9 cellular contexts compared by ENCODE assay signal in genomic region chr2:36376319-36376765, GRCh38. TPM values are rescaled to one million over a fixed set of nuclear protein-coding genes. Genes with fewer than 3 reads are reported as not detected.
DNase-seq lines count a peak whose midpoint lies in the region; ATAC-seq and TF ChIP-seq lines count a peak whose summit lies in the region.
"Had no signal": no experiment of that assay in that cellular context is flagged by ENCODE, and none has a peak within 500 bp of the region (broad histone marks: within the 10 kb centered on the region; RNA-seq: fewer than 3 reads in every experiment).

No MANE protein-coding gene starts in this region.

- ATAC-seq in HCT116: no peak
- ATAC-seq in heart right ventricle: peak; percentile 62 to 82 (median 75)
- ATAC-seq in CD4-positive, alpha-beta T cell (ENCODE audit: poor library complexity): no peak

- peak overlapping the region; percentile 1 for H3K9ac ChIP-seq in HCT116 (ENCODE audit: low read length)
- H3K9ac ChIP-seq in rectal smooth muscle tissue (ENCODE audit: low read length): no peak overlapping the region

- peak overlapping the region; percentile 59 for H3K4me2 ChIP-seq in HCT116 (ENCODE audit: low read length)

- no peak overlapping the region for H2AFZ ChIP-seq in HCT116 (ENCODE audit: low read depth, low read length, poor library complexity, severe bottlenecking)

- H3K4me1 Mint-ChIP-seq in CD4-positive, alpha-beta T cell (ENCODE audit: low read depth): no peaks in the 10 kb centered on the region
- H3K4me1 Mint-ChIP-seq in glutamatergic neuron (ENCODE audit: low read depth, unreplicated experiment): peaks cover 7% of the 10 kb centered on the region
- H3K4me1 Mint-ChIP-seq in activated T-helper 1 cell treated with anti-CD3 and anti-CD28 coated beads, Interleukin-12 subunit alpha, Interleukin-12 subunit beta, Interleukin-2, Interleukin-4 antibody, amounts not matched to agents 30 ng/mL and 10 ng/mL and 1 ng/mL, durations not matched to agents 14 hours and 24 hours and 36 hours (ENCODE audit: low read depth): peaks cover 49% of the 10 kb centered on the region

- H3K4me3 Mint-ChIP-seq in CD4-positive, alpha-beta T cell: no peak overlapping the region
- H3K4me3 Mint-ChIP-seq in glutamatergic neuron (ENCODE audit: unreplicated experiment): no peak overlapping the region
- H3K4me3 Mint-ChIP-seq in activated T-helper 1 cell treated with anti-CD3 and anti-CD28 coated beads, Interleukin-12 subunit alpha, Interleukin-12 subunit beta, Interleukin-2, Interleukin-4 antibody, amounts not matched to agents 30 ng/mL and 10 ng/mL and 1 ng/mL, durations not matched to agents 14 hours and 24 hours and 36 hours: no peak overlapping the region

- H3K9me3 ChIP-seq in HCT116 (ENCODE audit: control insufficient read depth in 1 of 2, insufficient read depth in 1 of 2, low read depth in 1 of 2, low read length in 2 of 2) (no peaks in the 10 kb centered on the region), heart right ventricle (no peaks in the 10 kb centered on the region)
- no peaks in the 10 kb centered on the region for H3K9me3 ChIP-seq in CD4-positive, alpha-beta T cell (ENCODE audit: control insufficient read depth, low read length)

- H3K4me1 ChIP-seq in HCT116 (ENCODE audit: control insufficient read depth in 1 of 2, insufficient read depth in 2 of 2, low read length in 2 of 2): peaks cover 58 to 84% of the 10 kb centered on the region in 2 experiments
- peaks cover 33 to 93% (median 66%) of the 10 kb centered on the region in 9 donors for H3K4me1 ChIP-seq in heart right ventricle
- H3K4me1 ChIP-seq in rectal smooth muscle tissue (ENCODE audit: control insufficient read depth, insufficient read depth, low read length): peaks cover 26% of the 10 kb centered on the region

- intact Hi-C loops in HCT116 (cut with micrococcal nuclease) (no loop called here), heart right ventricle (cut with DNase I) (no loop called here)
- intact Hi-C loops in CD4-positive, alpha-beta T cell (cut with DNase I, micrococcal nuclease): no loop called here
- intact Hi-C loops in activated T-helper 1 cell treated with anti-CD3 and anti-CD28 coated beads, Interleukin-12 subunit alpha, Interleukin-12 subunit beta, Interleukin-2, Interleukin-4 antibody, amounts not matched to agents 30 ng/mL and 10 ng/mL and 1 ng/mL, durations not matched to agents 14 hours and 24 hours and 36 hours (cut with micrococcal nuclease): no loop called here

- no peaks in the 10 kb centered on the region for H3K27me3 Mint-ChIP-seq in CD4-positive, alpha-beta T cell
- H3K27me3 Mint-ChIP-seq in glutamatergic neuron (ENCODE audit: unreplicated experiment): peaks cover 2% of the 10 kb centered on the region
- H3K27me3 Mint-ChIP-seq in activated T-helper 1 cell treated with anti-CD3 and anti-CD28 coated beads, Interleukin-12 subunit alpha, Interleukin-12 subunit beta, Interleukin-2, Interleukin-4 antibody, amounts not matched to agents 30 ng/mL and 10 ng/mL and 1 ng/mL, durations not matched to agents 14 hours and 24 hours and 36 hours (ENCODE audit: insufficient read depth): peaks cover 2% of the 10 kb centered on the region

- no peak for DNase-seq in HCT116 (ENCODE audit: low read depth, low spot score)
- DNase-seq in SHP77 treated with DMSO at 0.1 percent for 48 hours (lab: John Stamatoyannopoulos, UW): peak; percentile 72
- peak; percentile 77 to 81 for DNase-seq in heart right ventricle
- no peak for DNase-seq in CD4-positive, alpha-beta T cell
- no peak for DNase-seq in glutamatergic neuron
- no peak for DNase-seq in activated T-helper 1 cell treated with anti-CD3 and anti-CD28 coated beads, Interleukin-12 subunit alpha, Interleukin-12 subunit beta, Interleukin-2, Interleukin-4 antibody, amounts not matched to agents 30 ng/mL and 10 ng/mL and 1 ng/mL, durations not matched to agents 14 hours and 24 hours and 36 hours (ENCODE audit: low spot score)
- DNase-seq in activated CD8-positive, alpha-beta memory T cell treated with anti-CD3 and anti-CD28 coated beads, Interleukin-2, amount 50 U/mL, for 4 hours: no peak
- DNase-seq: activated CD4-positive, CD25-positive, alpha-beta regulatory T cell treated with anti-CD3 and anti-CD28 coated beads, Interleukin-2, amount 50 U/mL, for 72 hours had no signal

- 14% methylated on average over 8 of the region's 8 CpGs for WGBS in heart right ventricle, 2 donors

- H3K27ac ChIP-seq in HCT116 (ENCODE audit: low read depth, low read length) (no peak overlapping the region), heart right ventricle (peak overlapping the region in 3 of 10 donors; percentile 1 to 38 (median 4)), rectal smooth muscle tissue (ENCODE audit: low read depth, low read length) (peak overlapping the region; percentile 7)
- H3K27ac ChIP-seq in CD4-positive, alpha-beta T cell (ENCODE audit: low read depth, low read length): no peak overlapping the region

- H3K27me3 ChIP-seq in HCT116 (ENCODE audit: insufficient read depth, low read length): no peaks in the 10 kb centered on the region
- H3K27me3 ChIP-seq in heart right ventricle: no peaks in the 10 kb centered on the region
- no peaks in the 10 kb centered on the region for H3K27me3 ChIP-seq in rectal smooth muscle tissue (ENCODE audit: control insufficient read depth, insufficient read depth, low read length)
- no peaks in the 10 kb centered on the region for H3K27me3 ChIP-seq in CD4-positive, alpha-beta T cell (ENCODE audit: control insufficient read depth, insufficient read depth, low read length)

- no peak overlapping the region for H3K27ac Mint-ChIP-seq in CD4-positive, alpha-beta T cell
- H3K27ac Mint-ChIP-seq in glutamatergic neuron (ENCODE audit: unreplicated experiment): no peak overlapping the region
- H3K27ac Mint-ChIP-seq in activated T-helper 1 cell treated with anti-CD3 and anti-CD28 coated beads, Interleukin-12 subunit alpha, Interleukin-12 subunit beta, Interleukin-2, Interleukin-4 antibody, amounts not matched to agents 30 ng/mL and 10 ng/mL and 1 ng/mL, durations not matched to agents 14 hours and 24 hours and 36 hours: no peak overlapping the region

- TF ChIP-seq POLR2A in HCT116 (IDR thresholded peaks at IDR 0.05; ENCODE audit: borderline replicate concordance, extremely low read depth, insufficient read depth, insufficient read length): no peak

- H3K4me3 ChIP-seq in HCT116 (replicated peaks in 1 of 2; ENCODE audit: low read depth in 1 of 2, low read length in 2 of 2) (no peak overlapping the region), heart right ventricle (peak overlapping the region in 1 of 10 donors; percentile 0), rectal smooth muscle tissue (ENCODE audit: low read length) (no peak overlapping the region)

- H3K36me3 ChIP-seq in HCT116 (ENCODE audit: control insufficient read depth in 1 of 2, insufficient read depth in 2 of 2, low read length in 2 of 2) (no peaks in the 10 kb centered on the region), heart right ventricle (peaks cover 0 to 21% (median 0%) of the 10 kb centered on the region in 9 donors), rectal smooth muscle tissue (ENCODE audit: control insufficient read depth, insufficient read depth, low read length) (no peaks in the 10 kb centered on the region)

- TF ChIP-seq CTCF in HCT116 (IDR thresholded peaks at IDR 0.05 in 2 of 3, conservative IDR thresholded peaks at IDR 0.05 in 1 of 3; ENCODE audit: borderline replicate concordance in 1 of 3, insufficient read depth in 1 of 3, low read depth in 2 of 3, low read length in 2 of 3) (no peak), heart right ventricle (IDR thresholded peaks at IDR 0.05) (no peak), glutamatergic neuron (IDR thresholded peaks at IDR 0.05; ENCODE audit: partially characterized antibody, unreplicated experiment) (no peak)
- no peak for TF ChIP-seq CTCF in CD4-positive, alpha-beta T cell (IDR thresholded peaks at IDR 0.05)

- CTCF ChIA-PET in HCT116 (lab: Charles Lee): interaction anchor here (1.1 to 2.0 kb wide), 4 partner anchors 9 to 394 kb away, joined by 3 to 10 read pairs (median 6); no protein-coding TSS in a partner anchor
- CTCF ChIA-PET in CD4-positive, alpha-beta T cell (lab: Charles Lee): no interaction called here

- no peak for TF ChIP-seq RAD21 in HCT116 (IDR thresholded peaks at IDR 0.05; ENCODE audit: low read depth)

- POLR2A ChIA-PET in HCT116 (lab: Charles Lee): interaction anchor here (1.0 kb wide), 1 partner anchor 20 kb away, joined by 3 read pairs; no protein-coding TSS in a partner anchor
- POLR2A ChIA-PET in CD4-positive, alpha-beta T cell (lab: Charles Lee): no interaction called here

- H3K36me3 Mint-ChIP-seq in CD4-positive, alpha-beta T cell (ENCODE audit: low read depth): no peaks in the 10 kb centered on the region
- no peaks in the 10 kb centered on the region for H3K36me3 Mint-ChIP-seq in glutamatergic neuron (ENCODE audit: unreplicated experiment)
- H3K36me3 Mint-ChIP-seq in activated T-helper 1 cell treated with anti-CD3 and anti-CD28 coated beads, Interleukin-12 subunit alpha, Interleukin-12 subunit beta, Interleukin-2, Interleukin-4 antibody, amounts not matched to agents 30 ng/mL and 10 ng/mL and 1 ng/mL, durations not matched to agents 14 hours and 24 hours and 36 hours (ENCODE audit: low read depth): peaks cover 14% of the 10 kb centered on the region

- peaks cover 72% of the 10 kb centered on the region for H3K79me2 ChIP-seq in HCT116 (ENCODE audit: insufficient read depth, low read length)

- H4K20me1 ChIP-seq in HCT116 (ENCODE audit: insufficient read depth): no peaks in the 10 kb centered on the region

- RAD21 ChIA-PET in HCT116 (lab: Charles Lee; ENCODE audit: low non-redundant PET in 1 of 2, low total read pairs in 2 of 2, uncharacterized antibody in 2 of 2, unreplicated experiment in 2 of 2): no interaction called here

- no peaks in the 10 kb centered on the region for H3K9me2 ChIP-seq in HCT116 (ENCODE audit: insufficient read depth)

- BruUV-seq in HCT116 (replicated peaks; lab: Mats Ljungman, UMichigan): no TSS peak

- H3K9me3 Mint-ChIP-seq in CD4-positive, alpha-beta T cell: no peaks in the 10 kb centered on the region
- no peaks in the 10 kb centered on the region for H3K9me3 Mint-ChIP-seq in glutamatergic neuron (ENCODE audit: unreplicated experiment)
- H3K9me3 Mint-ChIP-seq in activated T-helper 1 cell treated with anti-CD3 and anti-CD28 coated beads, Interleukin-12 subunit alpha, Interleukin-12 subunit beta, Interleukin-2, Interleukin-4 antibody, amounts not matched to agents 30 ng/mL and 10 ng/mL and 1 ng/mL, durations not matched to agents 14 hours and 24 hours and 36 hours: no peaks in the 10 kb centered on the region

TF ChIP-seq in HCT116, 20 proteins besides CTCF, POLR2A, EP300 and RAD21 (continues in another document):
- TF ChIP-seq EGR1 (IDR thresholded peaks at IDR 0.05; ENCODE audit: low read depth) (no peak), CEBPB (IDR thresholded peaks at IDR 0.05; ENCODE audit: low read depth) (no peak)

RNA-seq across cellular contexts. Expression of gene CRIM1, which starts 20.8 kb away (rescaled TPM):
- total RNA-seq in HCT116 (2021; ENCODE audit: unreplicated experiment) (27.2 TPM), heart right ventricle (10 to 100 TPM; 35.1 to 83.6 (median 66.5) TPM), glutamatergic neuron (ENCODE audit: unreplicated experiment) (35.7 TPM)
- polyA plus RNA-seq in HCT116 (2012): 11.8 and 12.1 TPM in 2 replicates
- polyA plus RNA-seq in heart right ventricle: 10 to 100 TPM; 14.1 to 21.4 TPM
- total RNA-seq in CD4-positive, alpha-beta T cell: 1 to 10 TPM; 1.1 to 1.7 TPM
- total RNA-seq in activated T-helper 1 cell treated with anti-CD3 and anti-CD28 coated beads, Interleukin-12 subunit alpha, Interleukin-12 subunit beta, Interleukin-2, Interleukin-4 antibody, amounts not matched to agents 30 ng/mL and 10 ng/mL and 1 ng/mL, durations not matched to agents 14 hours and 24 hours and 36 hours: 15.3 and 17.6 TPM in 2 replicates

Comparison
In these comparisons a context has a peak if more than half of its experiments do, and no peak if none do; other contexts are left out.
1. ATAC-seq: peak in heart right ventricle (8 of 8); none in HCT116 (single experiment) and CD4-positive, alpha-beta T cell (single experiment).
2. DNase-seq: peak in SHP77 treated with DMSO at 0.1 percent for 48 hours (single experiment) and heart right ventricle (2 of 2); none in HCT116 (single experiment), CD4-positive, alpha-beta T cell (0 of 10), glutamatergic neuron (single experiment), activated T-helper 1 cell treated with anti-CD3 and anti-CD28 coated beads, Interleukin-12 subunit alpha, Interleukin-12 subunit beta, Interleukin-2, Interleukin-4 antibody, amounts not matched to agents 30 ng/mL and 10 ng/mL and 1 ng/mL, durations not matched to agents 14 hours and 24 hours and 36 hours (single experiment) and activated CD8-positive, alpha-beta memory T cell treated with anti-CD3 and anti-CD28 coated beads, Interleukin-2, amount 50 U/mL, for 4 hours (single experiment).